17 cellular contexts compared by ENCODE assay signal in genomic region chr3:45807645-45808540, GRCh38. TPM values are rescaled to one million over a fixed set of nuclear protein-coding genes. Genes with fewer than 3 reads are reported as not detected.
DNase-seq lines count a peak whose midpoint lies in the region; ATAC-seq and TF ChIP-seq lines count a peak whose summit lies in the region.
"Had no signal": no experiment of that assay in that cellular context is flagged by ENCODE, and none has a peak within 500 bp of the region (broad histone marks: within the 10 kb centered on the region; RNA-seq: fewer than 3 reads in every experiment).

No MANE protein-coding gene starts in this region.

- no peak overlapping the region for H2AFZ ChIP-seq in PC-3 (ENCODE audit: low read length)

- H3K36me3 ChIP-seq in left lung (no peaks in the 10 kb centered on the region), PC-3 (ENCODE audit: low read depth, low read length) (no peaks in the 10 kb centered on the region)
- H3K36me3 ChIP-seq: ascending aorta, right lobe of liver had no signal

- H3K36me3 Mint-ChIP-seq in nephron (ENCODE audit: low read depth), result peaks cover 16% of the 10 kb centered on the region

- no TSS peak for BruUV-seq in PC-3 (replicated peaks; lab: Mats Ljungman, UMichigan)

- DNase-seq in G401 (ENCODE audit: low spot score), result peak; percentile 37
- peak; percentile 6 for DNase-seq in NCI-H2107 (lab: John Stamatoyannopoulos, UW)
- DNase-seq in caudate nucleus (lab: John Stamatoyannopoulos, UW), result no peak
- DNase-seq in Kasumi-1 (lab: John Stamatoyannopoulos, UW), result no peak
- no peak for DNase-seq in left lung
- no peak for DNase-seq in PC-3
- DNase-seq: naive thymus-derived CD4-positive, alpha-beta T cell; NCI-H446; right lobe of liver; stimulated activated naive CD4-positive, alpha-beta T cell had no signal

- no peaks in the 10 kb centered on the region for H4K20me1 ChIP-seq in PC-3 (ENCODE audit: low read length)

- H3K4me3 ChIP-seq in left lung (no peak overlapping the region), PC-3 (ENCODE audit: low read length) (no peak overlapping the region)
- H3K4me3 ChIP-seq: ascending aorta, right lobe of liver had no signal

- no peaks in the 10 kb centered on the region for H3K27me3 ChIP-seq in left lung
- no peaks in the 10 kb centered on the region for H3K27me3 ChIP-seq in PC-3 (ENCODE audit: low read length)
- H3K27me3 ChIP-seq: ascending aorta, right lobe of liver had no signal

- intact Hi-C loops in left lung (cut with DNase I), result no loop called here
- intact Hi-C loops in PC-3 (cut with micrococcal nuclease), result no loop called here

- peaks cover 3% of the 10 kb centered on the region for H3K27me3 Mint-ChIP-seq in nephron (ENCODE audit: low read depth)
- H3K27me3 Mint-ChIP-seq: B cell had no signal

- POLR2A ChIA-PET in PC-3 (lab: Charles Lee; ENCODE audit: unreplicated experiment), result interaction anchor here (0.7 kb wide), 1 partner anchor 11 kb away, joined by 4 read pairs; no protein-coding TSS in a partner anchor

- H3K9me3 ChIP-seq in left lung (no peaks in the 10 kb centered on the region), PC-3 (ENCODE audit: low read length) (no peaks in the 10 kb centered on the region)
- H3K9me3 ChIP-seq: ascending aorta, right lobe of liver had no signal

- no peak overlapping the region for H3K9ac ChIP-seq in PC-3 (ENCODE audit: low read length)

- H3K27ac Mint-ChIP-seq in nephron, result peak overlapping the region; percentile 32 to 92 (median 47)
- H3K27ac Mint-ChIP-seq: activated T-helper 1 cell treated with anti-CD3 and anti-CD28 coated beads, Interleukin-12 subunit alpha, Interleukin-12 subunit beta, Interleukin-2, Interleukin-4 antibody, amounts not matched to agents 30 ng/mL and 10 ng/mL and 1 ng/mL, durations not matched to agents 14 hours and 24 hours and 36 hours; B cell; naive thymus-derived CD4-positive, alpha-beta T cell had no signal

- ATAC-seq in HG03280 (IDR thresholded peaks at IDR 0.05; ENCODE audit: unreplicated experiment) (no peak), left lung (no peak), PC-3 (no peak)
- ATAC-seq: naive thymus-derived CD4-positive, alpha-beta T cell; right lobe of liver had no signal

- H3K9me3 Mint-ChIP-seq in nephron, result no peaks in the 10 kb centered on the region
- H3K9me3 Mint-ChIP-seq: activated T-helper 1 cell treated with anti-CD3 and anti-CD28 coated beads, Interleukin-12 subunit alpha, Interleukin-12 subunit beta, Interleukin-2, Interleukin-4 antibody, amounts not matched to agents 30 ng/mL and 10 ng/mL and 1 ng/mL, durations not matched to agents 14 hours and 24 hours and 36 hours; naive thymus-derived CD4-positive, alpha-beta T cell had no signal

- no peaks in the 10 kb centered on the region for H3K9me2 ChIP-seq in PC-3 (replicated peaks; ENCODE audit: low read length)

- H3K27ac ChIP-seq in caudate nucleus (ENCODE audit: low read depth, low read length) (peak overlapping the region; percentile 81), left lung (no peak overlapping the region), PC-3 (ENCODE audit: low read length) (no peak overlapping the region)
- H3K27ac ChIP-seq: ascending aorta, right lobe of liver had no signal

- H3K4me1 ChIP-seq in left lung, result no peaks in the 10 kb centered on the region
- no peaks in the 10 kb centered on the region for H3K4me1 ChIP-seq in PC-3 (ENCODE audit: insufficient read depth, low read length)
- H3K4me1 ChIP-seq: ascending aorta, right lobe of liver had no signal

- H3K4me1 Mint-ChIP-seq in nephron, result peaks cover 8% of the 10 kb centered on the region
- H3K4me1 Mint-ChIP-seq: B cell had no signal

- H3F3A ChIP-seq in PC-3 (ENCODE audit: low read length, unreplicated experiment), result no peaks in the 10 kb centered on the region

- no peak for TF ChIP-seq CTCF in nephron (IDR thresholded peaks at IDR 0.05; ENCODE audit: unreplicated experiment in 3 of 3)
- TF ChIP-seq CTCF in left lung (IDR thresholded peaks at IDR 0.05), result no peak
- no peak for TF ChIP-seq CTCF in PC-3 (conservative IDR thresholded peaks at IDR 0.05; ENCODE audit: low read depth, low read length)

- in situ Hi-C loops in G401 (cut with HindIII; ENCODE audit: low sequenced_read_pairs), result no loop called here

- no peak overlapping the region for H3K4me3 Mint-ChIP-seq in nephron
- H3K4me3 Mint-ChIP-seq: activated T-helper 1 cell treated with anti-CD3 and anti-CD28 coated beads, Interleukin-12 subunit alpha, Interleukin-12 subunit beta, Interleukin-2, Interleukin-4 antibody, amounts not matched to agents 30 ng/mL and 10 ng/mL and 1 ng/mL, durations not matched to agents 14 hours and 24 hours and 36 hours; B cell; naive thymus-derived CD4-positive, alpha-beta T cell had no signal

- no peak overlapping the region for H3K4me2 ChIP-seq in PC-3 (ENCODE audit: low read length)

- CTCF ChIA-PET in PC-3 (lab: Charles Lee), result no interaction called here

- no peaks in the 10 kb centered on the region for H3K79me2 ChIP-seq in PC-3 (ENCODE audit: low read length)

RNA-seq across cellular contexts. Expression of gene SLC6A20, which starts 11.6 kb away (rescaled TPM):
- total RNA-seq in G401 (2014; rRNA removed; shearing (Covaris generic)), result 2.2 and 5.0 TPM in 2 replicates
- total RNA-seq in left lung (10 to 100 TPM in 1 of 2 donors, 1 to 10 TPM in 1; 6.1 to 17.0 TPM), PC-3 (2014; rRNA removed) (not detected in 2 replicates)
- total RNA-seq: activated T-helper 1 cell treated with anti-CD3 and anti-CD28 coated beads, Interleukin-12 subunit alpha, Interleukin-12 subunit beta, Interleukin-2, Interleukin-4 antibody, amounts not matched to agents 30 ng/mL and 10 ng/mL and 1 ng/mL, durations not matched to agents 14 hours and 24 hours and 36 hours; ascending aorta; Daoy; naive thymus-derived CD4-positive, alpha-beta T cell; RPMI7951 had no signal

RNA-seq across cellular contexts. Expression of gene LZTFL1, which starts 34.0 kb away (rescaled TPM):
- total RNA-seq in G401 (2014; rRNA removed; shearing (Covaris generic)), result 28.6 and 31.1 TPM in 2 replicates
- total RNA-seq in left lung, result 10 to 100 TPM; 17.0 to 27.2 TPM
- 8.3 and 14.2 TPM in 2 replicates for total RNA-seq in PC-3 (2014; rRNA removed)

Comparison
In these comparisons a context has a peak if more than half of its experiments do, and no peak if none do; other contexts are left out.
1. DNase-seq: peak in G401 (single experiment) and NCI-H2107 (single experiment); none in caudate nucleus (0 of 61), Kasumi-1 (0 of 2), left lung (0 of 2) and PC-3 (single experiment).